In genomic region chr15:98777426-98777825, GRCh38 we compare ENCODE assay signal across 12 cellular contexts.
DNase-seq lines count a peak whose midpoint lies in the region; ATAC-seq and TF ChIP-seq lines count a peak whose summit lies in the region.
"Had no signal": no experiment of that assay in that cellular context is flagged by ENCODE, and none has a peak within 500 bp of the region (broad histone marks: within the 10 kb centered on the region; RNA-seq: fewer than 3 reads in every experiment).

No MANE protein-coding gene starts in this region.

- H3K9me3 Mint-ChIP-seq in activated CD4-positive, alpha-beta T cell treated with anti-CD3 and anti-CD28 coated beads, Interleukin-2, amount 10 ng/mL, durations not matched to agents 7 days and 5 days, result no peaks in the 10 kb centered on the region
- peaks cover 0 to 1% (median 0%) of the 10 kb centered on the region in 6 donors for H3K9me3 Mint-ChIP-seq in immature natural killer cell
- no peaks in the 10 kb centered on the region for H3K9me3 Mint-ChIP-seq in stimulated activated memory B cell treated with anti-CD40 and anti-IgM and Interleukin-4, amounts not matched to agents 10 μg/mL and 1 μg/mL and 100 μg/mL, for 72 hours
- H3K9me3 Mint-ChIP-seq: T-helper 2 cell treated with Interferon-gamma antibody and Interleukin-4, amounts not matched to agents 5 μg/mL and 100 μg/mL, for 36 hours had no signal

- H3K4me3 ChIP-seq in RWPE2 (ENCODE audit: severe bottlenecking), result no peak overlapping the region
- H3K4me3 ChIP-seq: tibial artery had no signal

- peak overlapping the region; percentile 80 for H3K27ac ChIP-seq in RWPE2 (ENCODE audit: poor library complexity, severe bottlenecking)

- no peak for DNase-seq in activated CD4-positive, alpha-beta T cell treated with anti-CD3 and anti-CD28 coated beads, Interleukin-2, amount 10 ng/mL, durations not matched to agents 7 days and 5 days
- DNase-seq in activated CD4-positive, alpha-beta T cell treated with anti-CD3 and anti-CD28 coated beads for 48 hours, result no peak
- no peak for DNase-seq in RWPE2 (ENCODE audit: low spot score)
- no peak for DNase-seq in immature natural killer cell
- DNase-seq in NCI-H82 treated with DMSO at 0.1 percent for 48 hours (lab: John Stamatoyannopoulos, UW; ENCODE audit: unreplicated experiment), result no peak
- DNase-seq: 8988T, amygdala, tibial artery had no signal

- H3K4me1 ChIP-seq in RWPE2 (ENCODE audit: insufficient read depth, poor library complexity, severe bottlenecking), result peaks cover 45% of the 10 kb centered on the region

- H3K9me3 ChIP-seq in RWPE2 (ENCODE audit: severe bottlenecking), result no peaks in the 10 kb centered on the region
- H3K9me3 ChIP-seq: tibial artery had no signal

- no peaks in the 10 kb centered on the region for H3K36me3 Mint-ChIP-seq in activated CD4-positive, alpha-beta T cell treated with anti-CD3 and anti-CD28 coated beads, Interleukin-2, amount 10 ng/mL, durations not matched to agents 7 days and 5 days (ENCODE audit: low read depth)
- no peaks in the 10 kb centered on the region for H3K36me3 Mint-ChIP-seq in immature natural killer cell
- H3K36me3 Mint-ChIP-seq in stimulated activated memory B cell treated with anti-CD40 and anti-IgM and Interleukin-4, amounts not matched to agents 10 μg/mL and 1 μg/mL and 100 μg/mL, for 72 hours, result no peaks in the 10 kb centered on the region

- CTCF ChIA-PET in activated CD4-positive, alpha-beta T cell treated with anti-CD3 and anti-CD28 coated beads, Interleukin-2, amount 10 ng/mL, durations not matched to agents 7 days and 5 days (lab: Charles Lee), result interaction anchor here (0.6 kb wide), 1 partner anchor 257 kb away, joined by 5 read pairs; no protein-coding TSS in a partner anchor

- peak overlapping the region; percentile 81 for H3K27ac Mint-ChIP-seq in activated CD4-positive, alpha-beta T cell treated with anti-CD3 and anti-CD28 coated beads, Interleukin-2, amount 10 ng/mL, durations not matched to agents 7 days and 5 days
- H3K27ac Mint-ChIP-seq in immature natural killer cell, result peak overlapping the region in 5 of 6 donors; percentile 19 to 80 (median 71)
- peak overlapping the region; percentile 59 for H3K27ac Mint-ChIP-seq in stimulated activated memory B cell treated with anti-CD40 and anti-IgM and Interleukin-4, amounts not matched to agents 10 μg/mL and 1 μg/mL and 100 μg/mL, for 72 hours

- no peaks in the 10 kb centered on the region for H3K27me3 Mint-ChIP-seq in activated CD4-positive, alpha-beta T cell treated with anti-CD3 and anti-CD28 coated beads, Interleukin-2, amount 10 ng/mL, durations not matched to agents 7 days and 5 days
- peaks cover 0 to 4% (median 0%) of the 10 kb centered on the region in 3 donors for H3K27me3 Mint-ChIP-seq in immature natural killer cell (ENCODE audit: low read depth in 3 of 3)
- peaks cover 21% of the 10 kb centered on the region for H3K27me3 Mint-ChIP-seq in stimulated activated memory B cell treated with anti-CD40 and anti-IgM and Interleukin-4, amounts not matched to agents 10 μg/mL and 1 μg/mL and 100 μg/mL, for 72 hours

- ATAC-seq in RWPE2 (ENCODE audit: low read depth) (no peak), GM21825 (IDR thresholded peaks at IDR 0.05; ENCODE audit: unreplicated experiment) (no peak), HG02840 (IDR thresholded peaks at IDR 0.05; ENCODE audit: low FRiP score, unreplicated experiment) (no peak)
- no peak for ATAC-seq in stimulated activated memory B cell treated with anti-CD40 and anti-IgM and Interleukin-4, amounts not matched to agents 10 μg/mL and 1 μg/mL and 100 μg/mL, for 72 hours

- H3K27me3 ChIP-seq in RWPE2 (ENCODE audit: insufficient read depth, poor library complexity, severe bottlenecking), result no peaks in the 10 kb centered on the region
- H3K27me3 ChIP-seq: tibial artery had no signal

- POLR2A ChIA-PET in activated CD4-positive, alpha-beta T cell treated with anti-CD3 and anti-CD28 coated beads, Interleukin-2, amount 10 ng/mL, durations not matched to agents 7 days and 5 days (lab: Charles Lee), result no interaction called here

- 0 out of 2 replicates have a peak, but pooled peaks cover 3% of the 10 kb centered on the region for H3K36me3 ChIP-seq in RWPE2 (ENCODE audit: low read depth)
- H3K36me3 ChIP-seq: tibial artery had no signal

- TF ChIP-seq CTCF in RWPE2 (IDR thresholded peaks at IDR 0.05; ENCODE audit: poor library complexity, severe bottlenecking), result no peak

- no peak overlapping the region for H3K4me3 Mint-ChIP-seq in activated CD4-positive, alpha-beta T cell treated with anti-CD3 and anti-CD28 coated beads, Interleukin-2, amount 10 ng/mL, durations not matched to agents 7 days and 5 days
- H3K4me3 Mint-ChIP-seq in immature natural killer cell, result peak overlapping the region; percentile 62 to 73 (median 71)
- H3K4me3 Mint-ChIP-seq in stimulated activated memory B cell treated with anti-CD40 and anti-IgM and Interleukin-4, amounts not matched to agents 10 μg/mL and 1 μg/mL and 100 μg/mL, for 72 hours, result no peak overlapping the region

- peaks cover 34% of the 10 kb centered on the region for H3K4me1 Mint-ChIP-seq in activated CD4-positive, alpha-beta T cell treated with anti-CD3 and anti-CD28 coated beads, Interleukin-2, amount 10 ng/mL, durations not matched to agents 7 days and 5 days
- peaks cover 33 to 39% of the 10 kb centered on the region in 2 donors for H3K4me1 Mint-ChIP-seq in immature natural killer cell
- H3K4me1 Mint-ChIP-seq in stimulated activated memory B cell treated with anti-CD40 and anti-IgM and Interleukin-4, amounts not matched to agents 10 μg/mL and 1 μg/mL and 100 μg/mL, for 72 hours, result peaks cover 39% of the 10 kb centered on the region

Comparison
In these comparisons a context has a peak if more than half of its experiments do, and no peak if none do; other contexts are left out.
1. H3K4me3 Mint-ChIP-seq: peak in immature natural killer cell (5 of 5); none in activated CD4-positive, alpha-beta T cell treated with anti-CD3 and anti-CD28 coated beads, Interleukin-2, amount 10 ng/mL, durations not matched to agents 7 days and 5 days (single experiment) and stimulated activated memory B cell treated with anti-CD40 and anti-IgM and Interleukin-4, amounts not matched to agents 10 μg/mL and 1 μg/mL and 100 μg/mL, for 72 hours (single experiment).
2. Peak in every context shown above with its lines, with median percentiles within 50 percentile points of each other: H3K27ac Mint-ChIP-seq.